17 cellular contexts compared by ENCODE assay signal in genomic region chr20:46965124-46965455, GRCh38.
A peak's percentile ranks its signal among the peaks of the same experiment; 100 is the strongest.
DNase-seq lines count a peak whose midpoint lies in the region; ATAC-seq, FAIRE-seq and TF ChIP-seq lines count a peak whose summit lies in the region.
"Had no signal": no experiment of that assay in that cellular context is flagged by ENCODE, and none has a peak within 500 bp of the region (broad histone marks: within the 10 kb centered on the region; RNA-seq: fewer than 3 reads in every experiment).

No MANE protein-coding gene starts in this region.

- H3K4me1 ChIP-seq in RWPE2 (ENCODE audit: insufficient read depth, poor library complexity, severe bottlenecking) (peaks cover 19% of the 10 kb centered on the region), H1 (replicated peaks in 1 of 4; ENCODE audit: control insufficient read depth in 3 of 4, insufficient read depth in 4 of 4, low read length in 3 of 4) (peaks cover 0 to 3% (median 0%) of the 10 kb centered on the region in 4 experiments; a peak in 1 of 7 replicates), HepG2 (ENCODE audit: insufficient read depth, low read length) (peaks cover 13% of the 10 kb centered on the region), thyroid gland (peaks cover 52 to 62% of the 10 kb centered on the region in 2 donors), PC-9 (replicated peaks; ENCODE audit: insufficient read depth) (peaks cover 24% of the 10 kb centered on the region)
- H3K4me1 ChIP-seq: BE2C had no signal

- H4K8ac ChIP-seq in H1 (ENCODE audit: extremely low read depth, insufficient read depth, low read length) = no peak overlapping the region

- H2BK15ac ChIP-seq in H1 (ENCODE audit: low read length) = no peak overlapping the region

- no peak overlapping the region for H4K91ac ChIP-seq in H1 (replicated peaks; ENCODE audit: insufficient read length, low read length)

- H2AFZ ChIP-seq in H1 (ENCODE audit: low read length) (no peak overlapping the region), HepG2 (ENCODE audit: low read length) (no peak overlapping the region), PC-9 (no peak overlapping the region)

- DNase-seq in RWPE2 (ENCODE audit: low spot score) = no peak
- DNase-seq in H1 (ENCODE audit: low read depth in 1 of 2, low spot score in 2 of 2) = no peak
- no peak for DNase-seq in HepG2 (ENCODE audit: low spot score)
- no peak for DNase-seq in thyroid gland
- DNase-seq in activated gamma-delta T cell (lab: John Stamatoyannopoulos, UW) = no peak
- no peak for DNase-seq in PC-9
- DNase-seq: BE2C; CD4-positive, alpha-beta memory T cell; DND-41; GDM1; GOT3; HCEC 1CT; HFFc6 had no signal

- in situ Hi-C loops in HepG2 (cut with HindIII; ENCODE audit: extremely low pct_ligation_motif_present, low pct_unique_long_range_greater_than_20kb) = no loop called here

- no peak for TF ChIP-seq CTCF in RWPE2 (IDR thresholded peaks at IDR 0.05; ENCODE audit: poor library complexity, severe bottlenecking)
- TF ChIP-seq CTCF in H1 (IDR thresholded peaks at IDR 0.05; ENCODE audit: control extremely low read depth in 1 of 3, insufficient read depth in 1 of 3, low read depth in 1 of 3, low read length in 3 of 3) = no peak
- TF ChIP-seq CTCF in HepG2 (CRISPR knock-in tag; IDR thresholded peaks at IDR 0.05) = no peak
- no peak for TF ChIP-seq CTCF in thyroid gland (IDR thresholded peaks at IDR 0.05)
- no peak for TF ChIP-seq CTCF in PC-9 (conservative IDR thresholded peaks at IDR 0.05)

- POLR2A ChIA-PET in H1 (lab: Charles Lee; ENCODE audit: partially characterized antibody) (no interaction called here), HepG2 (lab: Yijun Ruan, JAX) (no interaction called here), PC-9 (lab: Charles Lee; ENCODE audit: unreplicated experiment) (no interaction called here)

- 91% methylated on average over 4 of the region's 4 CpGs; no CpG with 5 or more reads in 1 of the 2 experiments for WGBS in H1 (ENCODE audit: extremely low coverage in 1 of 2, insufficient coverage in 1 of 2, insufficient read length in 1 of 2, insufficient replicate concordance in 2 of 2, low coverage in 1 of 2, low lambda C conversion rate in 2 of 2, missing lambda C conversion rate in 1 of 2), 2 experiments
- 37% methylated on average over 3 of the region's 4 CpGs for WGBS in HepG2 (ENCODE audit: low lambda C conversion rate)
- 75 to 84% methylated on average over 4 of the region's 4 CpGs for WGBS in thyroid gland, 2 donors

- H2BK20ac ChIP-seq in H1 (ENCODE audit: low read length) = 0 out of 2 replicates have a peak overlapping the region, but pooled peaks have one; percentile 48

- H3K9me3 ChIP-seq in RWPE2 (ENCODE audit: severe bottlenecking) (no peaks in the 10 kb centered on the region), H1 (ENCODE audit: insufficient read depth in 2 of 2, low read depth in 1 of 2, low read length in 1 of 2) (no peaks in the 10 kb centered on the region), HepG2 (ENCODE audit: low read length) (no peaks in the 10 kb centered on the region), thyroid gland (no peaks in the 10 kb centered on the region), PC-9 (ENCODE audit: insufficient read depth, low read depth) (no peaks in the 10 kb centered on the region)
- H3K9me3 ChIP-seq: A549, BE2C had no signal

- intact Hi-C loops in HepG2 (cut with micrococcal nuclease; ENCODE audit: unreplicated experiment) = no loop called here
- intact Hi-C loops in thyroid gland (cut with DNase I) = no loop called here
- intact Hi-C loops in PC-9 (cut with micrococcal nuclease; ENCODE audit: unreplicated experiment) = no loop called here

- no peak overlapping the region for H3K9ac ChIP-seq in H1 (replicated peaks in 1 of 4; ENCODE audit: extremely low read depth in 1 of 4, low read depth in 3 of 4, low read length in 3 of 4)
- no peak overlapping the region for H3K9ac ChIP-seq in HepG2 (ENCODE audit: insufficient read depth, low read depth, low read length)

- FAIRE-seq in H1 (lab: Jason Lieb, UNC) = no peak
- FAIRE-seq in HepG2 (lab: Jason Lieb, UNC) = no peak
- FAIRE-seq: A549, GM12892 had no signal

- no peak for TF ChIP-seq EP300 in H1 (IDR thresholded peaks at IDR 0.05; ENCODE audit: borderline replicate concordance in 1 of 2, low read depth in 2 of 2, low read length in 2 of 2)
- no peak for TF ChIP-seq EP300 in HepG2 (IDR thresholded peaks at IDR 0.05; ENCODE audit: low read depth in 2 of 2, low read length in 2 of 2)
- no peak for TF ChIP-seq EP300 in HepG2 (CRISPR knock-in tag; IDR thresholded peaks at IDR 0.05; ENCODE audit: borderline replicate concordance)

- BruUV-seq in HepG2 (replicated peaks; lab: Mats Ljungman, UMichigan) (no TSS peak), PC-9 (replicated peaks; lab: Mats Ljungman, UMichigan) (no TSS peak)

- H3K27me3 ChIP-seq in RWPE2 (ENCODE audit: insufficient read depth, poor library complexity, severe bottlenecking) (no peaks in the 10 kb centered on the region), H1 (replicated peaks in 1 of 4; ENCODE audit: control insufficient read depth in 3 of 4, extremely low read depth in 1 of 4, insufficient read depth in 3 of 4, low read length in 3 of 4) (no peaks in the 10 kb centered on the region; a peak in 1 of 7 replicates), HepG2 (ENCODE audit: control insufficient read depth in 1 of 2, insufficient read depth in 2 of 2, low read length in 2 of 2) (peaks cover 3 to 27% of the 10 kb centered on the region in 2 experiments; a peak in 3 of 5 replicates), thyroid gland (no peaks in the 10 kb centered on the region), PC-9 (ENCODE audit: insufficient read depth, low read depth) (no peaks in the 10 kb centered on the region)
- H3K27me3 ChIP-seq: BE2C had no signal

- no peak overlapping the region for H3K56ac ChIP-seq in H1 (replicated peaks; ENCODE audit: insufficient read length, low read depth, low read length)

- H2BK120ac ChIP-seq in H1 (replicated peaks; ENCODE audit: low read depth, low read length) = no peak overlapping the region

- no peaks in the 10 kb centered on the region for H3K36me3 ChIP-seq in RWPE2 (ENCODE audit: low read depth)
- H3K36me3 ChIP-seq in H1 (ENCODE audit: control insufficient read depth in 2 of 4, insufficient read depth in 4 of 4, low read length in 3 of 4) = no peaks in the 10 kb centered on the region
- H3K36me3 ChIP-seq in HepG2 (replicated peaks in 1 of 2; ENCODE audit: control insufficient read depth in 1 of 2, insufficient read depth in 2 of 2, low read length in 2 of 2) = no peaks in the 10 kb centered on the region
- H3K36me3 ChIP-seq in thyroid gland = no peaks in the 10 kb centered on the region
- no peaks in the 10 kb centered on the region for H3K36me3 ChIP-seq in PC-9 (ENCODE audit: low read depth)
- H3K36me3 ChIP-seq: BE2C had no signal

- TF ChIP-seq RAD21 in H1 (IDR thresholded peaks at IDR 0.05 in 1 of 2, conservative IDR thresholded peaks at IDR 0.05 in 1 of 2; ENCODE audit: low read depth in 2 of 2, low read length in 2 of 2) = no peak
- TF ChIP-seq RAD21 in HepG2 (CRISPR knock-in tag; IDR thresholded peaks at IDR 0.05) = no peak

- no peak overlapping the region for H3K14ac ChIP-seq in H1 (ENCODE audit: insufficient read length)

- peaks cover 26% of the 10 kb centered on the region; the same call in 1 of the 2 replicates for H3F3A ChIP-seq in PC-9 (ENCODE audit: insufficient read depth, low read depth)

- no peak overlapping the region for H4K5ac ChIP-seq in H1 (ENCODE audit: insufficient read length, low read depth, low read length)

- H3K27ac ChIP-seq in RWPE2 (ENCODE audit: poor library complexity, severe bottlenecking) = peak overlapping the region; percentile 2
- H3K27ac ChIP-seq in H1 (ENCODE audit: low read depth, low read length) = no peak overlapping the region
- H3K27ac ChIP-seq in HepG2 (ENCODE audit: extremely low read length, insufficient read depth, low read length) = no peak overlapping the region
- peak overlapping the region; percentile 91 to 98 (median 96) for H3K27ac ChIP-seq in thyroid gland
- no peak overlapping the region for H3K27ac ChIP-seq in PC-9
- H3K27ac ChIP-seq: C4-2B had no signal

- H3K23me2 ChIP-seq in H1 (ENCODE audit: low read depth, low read length) = no peaks in the 10 kb centered on the region

- H3K9me2 ChIP-seq in PC-9 (ENCODE audit: insufficient read depth) = no peaks in the 10 kb centered on the region

- no peak overlapping the region for H3K4me3 ChIP-seq in RWPE2 (ENCODE audit: severe bottlenecking)
- H3K4me3 ChIP-seq in H1 (ENCODE audit: extremely low read depth in 1 of 4, insufficient read depth in 2 of 4, low read depth in 3 of 4, low read length in 4 of 4) = no peak overlapping the region
- H3K4me3 ChIP-seq in HepG2 (replicated peaks in 1 of 3; ENCODE audit: insufficient read depth in 1 of 3, low read depth in 2 of 3, low read length in 3 of 3) = no peak overlapping the region
- H3K4me3 ChIP-seq in thyroid gland (replicated peaks in 1 of 3) = no peak overlapping the region
- H3K4me3 ChIP-seq in PC-9 = no peak overlapping the region
- H3K4me3 ChIP-seq: A549 had no signal

- H3K4me2 ChIP-seq in H1 (ENCODE audit: insufficient read depth in 1 of 2, low read depth in 2 of 2, low read length in 2 of 2) (no peak overlapping the region), HepG2 (ENCODE audit: low read depth, low read length) (no peak overlapping the region), PC-9 (no peak overlapping the region)
- H3K4me2 ChIP-seq: A549 had no signal

- H2BK12ac ChIP-seq in H1 (ENCODE audit: low read depth, low read length) = no peak overlapping the region; the same call in 1 of the 2 replicates

- no peak overlapping the region for H2BK5ac ChIP-seq in H1 (ENCODE audit: low read depth, low read length)

- H4K20me1 ChIP-seq in H1 (replicated peaks in 1 of 2; ENCODE audit: control insufficient read depth in 1 of 2, insufficient read depth in 2 of 2, low read length in 2 of 2) (no peaks in the 10 kb centered on the region), HepG2 (ENCODE audit: insufficient read depth, low read length) (no peaks in the 10 kb centered on the region), PC-9 (ENCODE audit: insufficient read depth) (no peaks in the 10 kb centered on the region)

- no peak for TF ChIP-seq POLR2A in H1 (IDR thresholded peaks at IDR 0.05; ENCODE audit: control extremely low read depth in 1 of 2, low read depth in 2 of 2, low read length in 2 of 2)
- TF ChIP-seq POLR2A in HepG2 (IDR thresholded peaks at IDR 0.05; ENCODE audit: insufficient read depth in 1 of 2, low read depth in 2 of 2, low read length in 2 of 2) = no peak
- no peak for TF ChIP-seq POLR2A in thyroid gland (IDR thresholded peaks at IDR 0.05)

- no peak overlapping the region for H2AK5ac ChIP-seq in H1 (ENCODE audit: low read depth, low read length)

- no peak overlapping the region for H3K23ac ChIP-seq in H1 (ENCODE audit: insufficient read length)

- H3K79me2 ChIP-seq in H1 (ENCODE audit: control insufficient read depth in 1 of 2, insufficient read depth in 2 of 2, low read length in 2 of 2) = no peaks in the 10 kb centered on the region
- H3K79me2 ChIP-seq in HepG2 (ENCODE audit: insufficient read depth, low read length) = no peaks in the 10 kb centered on the region
- no peaks in the 10 kb centered on the region for H3K79me2 ChIP-seq in PC-9 (ENCODE audit: low read depth)

- no peaks in the 10 kb centered on the region for H3K79me1 ChIP-seq in H1 (ENCODE audit: low read depth, low read length)

- H3K4ac ChIP-seq in H1 (replicated peaks; ENCODE audit: insufficient read length, low read depth, low read length) = no peak overlapping the region

- ATAC-seq in RWPE2 (ENCODE audit: low read depth) (no peak), HepG2 (peak; percentile 9; the same call in 2 of the 3 replicates), GM19351 (IDR thresholded peaks at IDR 0.05; ENCODE audit: unreplicated experiment) (no peak)

- CTCF ChIA-PET in H1 (lab: Charles Lee; ENCODE audit: partially characterized antibody) = interaction anchor here (0.7 to 1.9 kb wide), 5 partner anchors 10 to 207 kb away, joined by 3 to 6 read pairs (median 3); no protein-coding TSS in a partner anchor
- CTCF ChIA-PET in HepG2 (lab: Yijun Ruan, JAX; ENCODE audit: low intra/inter-chr PET ratio, low total read pairs) = no interaction called here
- CTCF ChIA-PET in PC-9 (lab: Charles Lee) = no interaction called here

- H3K18ac ChIP-seq in H1 (ENCODE audit: extremely low read depth, low read length) = no peak overlapping the region

Comparison
In these comparisons a context has a peak if more than half of its experiments do, and no peak if none do; other contexts are left out.
1. H3K27ac ChIP-seq: peak in RWPE2 (single experiment) and thyroid gland (3 of 3); none in H1 (single experiment), HepG2 (single experiment) and PC-9 (single experiment).